Comparison of ENCODE assay signal across 8 cellular contexts in genomic region chr1:41739061-41739955, GRCh38.
DNase-seq lines count a peak whose midpoint lies in the region; ATAC-seq, FAIRE-seq and TF ChIP-seq lines count a peak whose summit lies in the region.

No MANE protein-coding gene starts in this region.

- H3K27me3 ChIP-seq in astrocyte (ENCODE audit: insufficient read depth, low read length) = no peaks in the 10 kb centered on the region

- peaks cover 8% of the 10 kb centered on the region for H3K79me2 ChIP-seq in astrocyte (ENCODE audit: insufficient read depth, low read length)

- DNase-seq in T-helper 9 cell (peak; percentile 53), astrocyte (ENCODE audit: low read depth) (no peak), left kidney (ENCODE audit: low read depth, low spot score) (peak; percentile 93), NCI-H526 treated with DMSO at 0.1 percent for 48 hours (lab: John Stamatoyannopoulos, UW) (no peak)
- peak; percentile 73 to 87 (median 84) for DNase-seq in stimulated activated CD4-positive, alpha-beta T cell treated with anti-CD3 and anti-CD28 coated beads, TNF-alpha, amount 100 ng/mL, for 48 hours (ENCODE audit: low read depth in 3 of 3)

- no peaks in the 10 kb centered on the region for H3K9me3 ChIP-seq in astrocyte (ENCODE audit: insufficient read depth, low read depth, low read length)

- H3K27me3 Mint-ChIP-seq in astrocyte (ENCODE audit: low read depth, unreplicated experiment) = peaks cover 34% of the 10 kb centered on the region

- H3K9ac ChIP-seq in astrocyte (ENCODE audit: low read length) = no peak overlapping the region

- TF ChIP-seq CTCF in astrocyte (IDR thresholded peaks at IDR 0.05; ENCODE audit: insufficient read depth, low read depth, low read length) = no peak

- H3K36me3 ChIP-seq in astrocyte (ENCODE audit: insufficient read depth, low read length) = no peaks in the 10 kb centered on the region

- ATAC-seq in GM18498 (IDR thresholded peaks at IDR 0.05; ENCODE audit: unreplicated experiment) (peak; percentile 70), HG03139 (IDR thresholded peaks at IDR 0.05; ENCODE audit: unreplicated experiment) (peak; percentile 43), SK-N-SH treated with all-trans-retinoic acid at 6 μM for 48 hours (no peak)

- H3K4me3 Mint-ChIP-seq in astrocyte (ENCODE audit: unreplicated experiment) = no peak overlapping the region

- no peak overlapping the region for H3K4me3 ChIP-seq in astrocyte (ENCODE audit: insufficient read depth, low read depth, low read length)

- H3K27ac ChIP-seq in astrocyte (ENCODE audit: low read depth, low read length) = peak overlapping the region; percentile 47

- H4K20me1 ChIP-seq in astrocyte (ENCODE audit: insufficient read depth, low read length) = no peaks in the 10 kb centered on the region

- peaks cover 18% of the 10 kb centered on the region for H3K4me1 Mint-ChIP-seq in astrocyte (ENCODE audit: low read depth, unreplicated experiment)

- peak overlapping the region; percentile 28 for H3K4me2 ChIP-seq in astrocyte (ENCODE audit: low read length)

- H3K36me3 Mint-ChIP-seq in astrocyte (ENCODE audit: low read depth, unreplicated experiment) = no peaks in the 10 kb centered on the region

- peak overlapping the region; percentile 4 for H2AFZ ChIP-seq in astrocyte (ENCODE audit: low read depth, low read length)

- H3K27ac Mint-ChIP-seq in astrocyte (ENCODE audit: unreplicated experiment) = no peak overlapping the region

- peaks cover 43% of the 10 kb centered on the region for H3K4me1 ChIP-seq in astrocyte (ENCODE audit: insufficient read depth, low read length)

- no peak for FAIRE-seq in astrocyte (lab: Jason Lieb, UNC)

- peaks cover 2% of the 10 kb centered on the region for H3K9me3 Mint-ChIP-seq in astrocyte (ENCODE audit: unreplicated experiment)

TF ChIP-seq in SK-N-SH treated with all-trans-retinoic acid at 6 μM for 48 hours, 23 proteins besides CTCF, POLR2A, EP300 and RAD21:
- TF ChIP-seq OSR1 (CRISPR knock-in tag; IDR thresholded peaks at IDR 0.05) = no peak
- TF ChIP-seq ARNTL (CRISPR knock-in tag; IDR thresholded peaks at IDR 0.05; ENCODE audit: borderline replicate concordance, low read depth) = no peak
- no peak for TF ChIP-seq TSHZ2 (CRISPR knock-in tag; IDR thresholded peaks at IDR 0.05)
- no peak for TF ChIP-seq SNAI2 (CRISPR knock-in tag; IDR thresholded peaks at IDR 0.05)
- TF ChIP-seq ESRRG (CRISPR knock-in tag; IDR thresholded peaks at IDR 0.05) = no peak
- no peak for TF ChIP-seq POU6F1 (CRISPR knock-in tag; IDR thresholded peaks at IDR 0.05; ENCODE audit: borderline replicate concordance, low read depth)
- no peak for TF ChIP-seq ISL1 (CRISPR knock-in tag; IDR thresholded peaks at IDR 0.05)
- TF ChIP-seq ZNF70 (CRISPR knock-in tag; IDR thresholded peaks at IDR 0.05) = no peak
- no peak for TF ChIP-seq ZC3H10 (CRISPR knock-in tag; IDR thresholded peaks at IDR 0.05)
- no peak for TF ChIP-seq RARB (CRISPR knock-in tag; IDR thresholded peaks at IDR 0.05)
- TF ChIP-seq PPARA (CRISPR knock-in tag; IDR thresholded peaks at IDR 0.05; ENCODE audit: borderline replicate concordance) = no peak
- TF ChIP-seq GLIS3 (CRISPR knock-in tag; IDR thresholded peaks at IDR 0.05) = no peak
- no peak for TF ChIP-seq CREB5 (CRISPR knock-in tag; IDR thresholded peaks at IDR 0.05; ENCODE audit: low read depth)
- TF ChIP-seq ZFP3 (CRISPR knock-in tag; IDR thresholded peaks at IDR 0.05) = no peak
- TF ChIP-seq ZNF8 (CRISPR knock-in tag; IDR thresholded peaks at IDR 0.05) = no peak

Comparison
In these comparisons a context has a peak if more than half of its experiments do, and no peak if none do; other contexts are left out.
1. DNase-seq: peak in T-helper 9 cell (single experiment), left kidney (single experiment) and stimulated activated CD4-positive, alpha-beta T cell treated with anti-CD3 and anti-CD28 coated beads, TNF-alpha, amount 100 ng/mL, for 48 hours (3 of 3); none in astrocyte (single experiment) and NCI-H526 treated with DMSO at 0.1 percent for 48 hours (single experiment).